8 cellular contexts compared by ENCODE assay signal in the genomic region with DNA sequence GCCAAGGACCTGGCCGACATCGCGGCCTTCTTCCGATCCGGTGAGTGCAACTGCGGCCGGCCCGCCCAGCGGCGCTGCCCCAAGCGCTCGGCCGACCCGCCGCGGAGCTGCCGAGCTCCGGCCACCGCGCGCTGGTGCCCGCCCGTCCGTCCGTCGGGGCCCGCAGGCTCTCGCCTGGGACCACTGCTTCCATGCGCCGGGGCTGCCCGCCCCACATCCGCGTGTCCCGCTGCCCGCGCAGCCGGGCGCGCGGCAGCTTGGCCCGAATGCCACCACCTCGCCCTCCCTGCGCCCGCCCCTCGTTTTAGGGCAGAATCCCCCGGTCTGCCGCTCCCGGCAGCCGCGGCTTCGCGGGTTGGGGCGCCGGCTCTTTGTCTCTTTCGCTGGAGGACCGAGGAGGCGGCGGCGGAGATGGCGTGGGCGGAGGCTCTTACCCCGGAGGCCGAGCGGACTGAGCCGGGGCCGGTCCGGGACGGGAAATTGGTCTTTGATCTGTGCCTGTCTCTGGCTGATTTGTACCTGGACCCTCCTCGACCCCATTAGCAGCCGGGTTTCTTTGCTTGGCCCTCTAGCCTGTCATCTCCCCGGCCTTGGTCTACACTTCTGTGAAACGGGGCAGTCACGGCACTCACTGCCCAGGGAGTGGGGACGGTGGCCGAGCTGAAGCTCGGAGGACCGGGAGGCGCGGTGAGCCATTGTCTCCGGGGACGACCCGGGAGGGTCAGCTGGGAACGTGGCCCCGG. TPM values are rescaled to one million over a fixed set of nuclear protein-coding genes. Genes with fewer than 3 reads are reported as not detected.
DNase-seq lines count a peak whose midpoint lies in the region; ATAC-seq and TF ChIP-seq lines count a peak whose summit lies in the region.

No MANE protein-coding gene starts in this region.

- no peaks in the 10 kb centered on the region for H3K9me3 ChIP-seq in PC-9 (ENCODE audit: insufficient read depth, low read depth)
- H3K9me3 ChIP-seq in iPS-18c (ENCODE audit: control insufficient read depth, insufficient read depth, low read length), result no peaks in the 10 kb centered on the region
- H3K9me3 ChIP-seq in skeletal muscle tissue (ENCODE audit: control insufficient read depth in 3 of 3, low read length in 3 of 3), result no peaks in the 10 kb centered on the region

- no TSS peak for BruUV-seq in PC-9 (replicated peaks; lab: Mats Ljungman, UMichigan)

- peak; percentile 11 for ATAC-seq in HG02870 (IDR thresholded peaks at IDR 0.05; ENCODE audit: unreplicated experiment)

- H3K27me3 ChIP-seq in PC-9 (ENCODE audit: insufficient read depth, low read depth) (no peaks in the 10 kb centered on the region), skeletal muscle tissue (ENCODE audit: control insufficient read depth in 3 of 3, insufficient read depth in 3 of 3, low read length in 3 of 3) (no peaks in the 10 kb centered on the region)

- H3K36me3 ChIP-seq in PC-9 (ENCODE audit: low read depth) (peaks cover 7% of the 10 kb centered on the region; the same call in 1 of the 2 replicates), skeletal muscle tissue (ENCODE audit: control insufficient read depth in 3 of 3, insufficient read depth in 3 of 3, low read length in 3 of 3) (no peaks in the 10 kb centered on the region)

- intact Hi-C loops in PC-9 (cut with micrococcal nuclease; ENCODE audit: unreplicated experiment), result loop anchor here (1.0 kb wide), 2 partner anchors 133 to 156 kb away; no protein-coding TSS in a partner anchor

- DNase-seq in NCI-H1105 treated with DMSO at 0.1 percent for 48 hours (lab: John Stamatoyannopoulos, UW) (peak; percentile 32), NCI-H1105 (lab: John Stamatoyannopoulos, UW) (no peak), PC-9 (peak in 1 of 2 experiments; percentile 60), anterior cingulate cortex (lab: John Stamatoyannopoulos, UW) (peak in 32 of 58 donors; percentile 6 to 72 (median 32)), SKM-1 treated with dmso at 0.1 percent for 144 hours (lab: John Stamatoyannopoulos, UW; ENCODE audit: unreplicated experiment) (no peak)

- H3K27ac ChIP-seq in PC-9, result peak overlapping the region; percentile 78
- H3K27ac ChIP-seq in skeletal muscle tissue (ENCODE audit: low read depth, low read length), result peak overlapping the region; percentile 91

- H3F3A ChIP-seq in PC-9 (ENCODE audit: insufficient read depth, low read depth), result peaks cover 18% of the 10 kb centered on the region; the same call in 1 of the 2 replicates

- peak overlapping the region; percentile 88 for H3K4me2 ChIP-seq in PC-9

- no peaks in the 10 kb centered on the region for H3K9me2 ChIP-seq in PC-9 (ENCODE audit: insufficient read depth)

- H3K79me2 ChIP-seq in PC-9 (ENCODE audit: low read depth), result peaks cover 53% of the 10 kb centered on the region

- H3K4me1 ChIP-seq in PC-9 (replicated peaks; ENCODE audit: insufficient read depth), result peaks cover 47% of the 10 kb centered on the region
- peaks cover 44 to 56% (median 45%) of the 10 kb centered on the region in 3 donors for H3K4me1 ChIP-seq in skeletal muscle tissue (ENCODE audit: control insufficient read depth in 3 of 3, insufficient read depth in 3 of 3, low read length in 3 of 3)

- H3K9ac ChIP-seq in skeletal muscle tissue (ENCODE audit: low read depth in 1 of 3, low read length in 3 of 3), result peak overlapping the region; percentile 87 to 93 (median 88)

- H3K4me3 ChIP-seq in PC-9 (peak overlapping the region; percentile 99), iPS-18c (ENCODE audit: insufficient read depth, low read depth, low read length) (peak overlapping the region; percentile 86), skeletal muscle tissue (ENCODE audit: low read length in 3 of 3) (peak overlapping the region; percentile 86 to 88 (median 87))

- peaks cover 38% of the 10 kb centered on the region for H4K20me1 ChIP-seq in PC-9 (ENCODE audit: insufficient read depth)

- POLR2A ChIA-PET in PC-9 (lab: Charles Lee; ENCODE audit: unreplicated experiment), result interaction anchor here (0.5 to 1.1 kb wide), 4 partner anchors 11 to 121 kb away, joined by 3 to 29 read pairs (median 6); no protein-coding TSS in a partner anchor

- TF ChIP-seq CTCF in PC-9 (conservative IDR thresholded peaks at IDR 0.05), result no peak

- H2AFZ ChIP-seq in PC-9, result peak overlapping the region; percentile 67

- CTCF ChIA-PET in PC-9 (lab: Charles Lee), result interaction anchor here (0.6 kb wide), 1 partner anchor 69 kb away, joined by 4 read pairs; no protein-coding TSS in a partner anchor

RNA-seq across cellular contexts. Expression of gene TRIO, which starts 0.9 kb away (rescaled TPM):
- total RNA-seq in PC-9 (2021), result 596 and 756 TPM in 2 replicates
- total RNA-seq in skeletal muscle tissue, result 200 TPM

Comparison
In these comparisons a context has a peak if more than half of its experiments do, and no peak if none do; other contexts are left out.
1. DNase-seq: peak in NCI-H1105 treated with DMSO at 0.1 percent for 48 hours (single experiment) and anterior cingulate cortex (32 of 58); none in NCI-H1105 (single experiment) and SKM-1 treated with dmso at 0.1 percent for 144 hours (single experiment).
2. Peak in every context shown above with its lines, with median percentiles within 50 percentile points of each other: H3K4me3 ChIP-seq.